8 cellular contexts compared by ENCODE assay signal in the genomic region with DNA sequence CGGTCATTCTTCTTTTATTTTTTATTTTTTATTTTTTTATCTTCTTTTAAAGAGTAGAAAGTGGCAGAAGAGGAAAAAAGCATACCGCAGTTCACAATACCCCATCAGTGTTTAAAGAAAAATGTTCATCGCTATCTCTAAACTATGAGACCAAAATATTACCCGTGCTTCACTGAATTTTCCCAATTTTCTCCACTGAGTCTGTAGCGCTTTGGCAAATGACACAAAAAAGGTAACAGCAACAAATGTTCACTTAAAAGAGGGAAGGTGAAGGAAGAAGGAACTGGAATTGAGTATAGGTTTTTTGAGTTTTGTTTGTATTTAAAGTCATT. TPM values are rescaled to one million over a fixed set of nuclear protein-coding genes. Genes with fewer than 3 reads are reported as not detected.
DNase-seq lines count a peak whose midpoint lies in the region; ATAC-seq and TF ChIP-seq lines count a peak whose summit lies in the region.

No MANE protein-coding gene starts in this region.

- 85 to 90% methylated on average over 2 to 3 of the region's 5 CpGs for WGBS in endodermal cell (ENCODE audit: insufficient coverage in 1 of 2, insufficient read length in 1 of 2), 2 experiments
- 26 to 30% (median 28%) methylated on average over 5 of the region's 5 CpGs for WGBS in ovary, 3 donors
- 36 to 38% methylated on average over 5 of the region's 5 CpGs for WGBS in lower leg skin, 2 donors

- peak overlapping the region; percentile 89 to 90 (median 90) for H3K4me3 Mint-ChIP-seq in CD4-positive, alpha-beta memory T cell
- H3K4me3 Mint-ChIP-seq in endodermal cell: peak overlapping the region; percentile 83

- no peaks in the 10 kb centered on the region for H3K9me3 Mint-ChIP-seq in CD4-positive, alpha-beta memory T cell
- H3K9me3 Mint-ChIP-seq in endodermal cell: peaks cover 2% of the 10 kb centered on the region

- 0 out of 2 replicates have a peak, but pooled peaks cover 4% of the 10 kb centered on the region for H3K79me2 ChIP-seq in OCI-LY1 (ENCODE audit: insufficient read depth, low read length)

- no peaks in the 10 kb centered on the region for H3F3A ChIP-seq in OCI-LY1 (ENCODE audit: insufficient read depth, low read length)

- H3K36me3 Mint-ChIP-seq in CD4-positive, alpha-beta memory T cell: no peaks in the 10 kb centered on the region
- H3K36me3 Mint-ChIP-seq in endodermal cell (ENCODE audit: low read depth): no peaks in the 10 kb centered on the region

- peaks cover 16% of the 10 kb centered on the region for H3K4me1 ChIP-seq in CD4-positive, alpha-beta memory T cell (ENCODE audit: insufficient read depth, low read length)
- peaks cover 14% of the 10 kb centered on the region for H3K4me1 ChIP-seq in OCI-LY1 (ENCODE audit: insufficient read depth, low read length, severe bottlenecking)
- H3K4me1 ChIP-seq in endodermal cell (ENCODE audit: control insufficient read depth, insufficient read depth, low read length): no peaks in the 10 kb centered on the region
- peaks cover 3% of the 10 kb centered on the region for H3K4me1 ChIP-seq in ovary (ENCODE audit: insufficient read depth)

- DNase-seq in CD4-positive, alpha-beta memory T cell: no peak
- DNase-seq in endodermal cell (no peak), ovary (no peak), midbrain (lab: John Stamatoyannopoulos, UW) (no peak), lower leg skin (ENCODE audit: low spot score in 2 of 2) (no peak)

- TF ChIP-seq CTCF in OCI-LY1 (IDR thresholded peaks at IDR 0.05; ENCODE audit: low read length) (no peak), endodermal cell (conservative IDR thresholded peaks at IDR 0.05) (no peak), ovary (IDR thresholded peaks at IDR 0.05) (no peak), lower leg skin (IDR thresholded peaks at IDR 0.05) (no peak)

- intact Hi-C loops in CD4-positive, alpha-beta memory T cell (cut with micrococcal nuclease): loop anchor here (1.0 to 5.0 kb wide), 2 partner anchors 65 to 149 kb away; a partner anchor contains a TSS
- intact Hi-C loops in ovary (cut with DNase I): no loop called here
- intact Hi-C loops in lower leg skin (cut with DNase I; ENCODE audit: low total_unique reads): no loop called here

- TF ChIP-seq EP300 in ovary (IDR thresholded peaks at IDR 0.05): no peak

- CTCF ChIA-PET in CD4-positive, alpha-beta memory T cell (lab: Charles Lee; ENCODE audit: partially characterized antibody): interaction anchor here (1.0 kb wide), 1 partner anchor 16 kb away, joined by 5 read pairs; a partner anchor contains a TSS

- no peaks in the 10 kb centered on the region for H3K36me3 ChIP-seq in CD4-positive, alpha-beta memory T cell (ENCODE audit: insufficient read depth, low read length)
- no peaks in the 10 kb centered on the region for H3K36me3 ChIP-seq in OCI-LY1 (ENCODE audit: insufficient read depth, low read length)
- H3K36me3 ChIP-seq in endodermal cell (ENCODE audit: control insufficient read depth, insufficient read depth, low read length): no peaks in the 10 kb centered on the region
- H3K36me3 ChIP-seq in ovary: no peaks in the 10 kb centered on the region

- H3K27ac Mint-ChIP-seq in CD4-positive, alpha-beta memory T cell: peak overlapping the region in 3 of 7 donors; percentile 27 to 84 (median 56)
- no peak overlapping the region for H3K27ac Mint-ChIP-seq in endodermal cell

- H3K27ac ChIP-seq in CD4-positive, alpha-beta memory T cell (ENCODE audit: low read depth, low read length): no peak overlapping the region
- no peak overlapping the region for H3K27ac ChIP-seq in OCI-LY1 (ENCODE audit: low read depth, low read length, poor library complexity, severe bottlenecking)
- H3K27ac ChIP-seq in endodermal cell (ENCODE audit: low read depth, low read length): no peak overlapping the region
- no peak overlapping the region for H3K27ac ChIP-seq in ovary

- peaks cover 7 to 16% (median 11%) of the 10 kb centered on the region in 4 donors for H3K4me1 Mint-ChIP-seq in CD4-positive, alpha-beta memory T cell
- peaks cover 11% of the 10 kb centered on the region for H3K4me1 Mint-ChIP-seq in endodermal cell

- H3K27me3 Mint-ChIP-seq in CD4-positive, alpha-beta memory T cell: peaks cover 2 to 3% of the 10 kb centered on the region in 2 donors
- H3K27me3 Mint-ChIP-seq in endodermal cell (ENCODE audit: insufficient read depth): peaks cover 8% of the 10 kb centered on the region

- peak overlapping the region; percentile 100 for H2AFZ ChIP-seq in OCI-LY1 (ENCODE audit: low read length)

- peak overlapping the region; percentile 66 for H3K4me2 ChIP-seq in OCI-LY1 (ENCODE audit: low read length)

- peak overlapping the region in 1 of 2 donors; percentile 89 for H3K4me3 ChIP-seq in CD4-positive, alpha-beta memory T cell (ENCODE audit: low read length in 2 of 2)
- H3K4me3 ChIP-seq in OCI-LY1 (ENCODE audit: low read depth, low read length, poor library complexity, severe bottlenecking): peak overlapping the region; percentile 93
- peak overlapping the region; percentile 88 for H3K4me3 ChIP-seq in endodermal cell (ENCODE audit: low read length)
- peak overlapping the region; percentile 58 for H3K4me3 ChIP-seq in ovary
- H3K4me3 ChIP-seq in lower leg skin (ENCODE audit: low read depth, poor library complexity, severe bottlenecking): no peak overlapping the region

- H3K9me2 ChIP-seq in OCI-LY1 (ENCODE audit: low read depth, low read length): no peaks in the 10 kb centered on the region

- H3K9ac ChIP-seq in OCI-LY1 (ENCODE audit: low read length) (no peak overlapping the region; the same call in 1 of the 2 replicates), endodermal cell (ENCODE audit: extremely low read depth, low read length, poor library complexity, severe bottlenecking) (no peak overlapping the region)

- H3K9me3 ChIP-seq in CD4-positive, alpha-beta memory T cell (ENCODE audit: control insufficient read depth in 1 of 2, low read length in 2 of 2): no peaks in the 10 kb centered on the region
- H3K9me3 ChIP-seq in OCI-LY1 (ENCODE audit: low read length) (peaks cover 5% of the 10 kb centered on the region; the same call in 1 of the 2 replicates), endodermal cell (ENCODE audit: control insufficient read depth, low read length) (no peaks in the 10 kb centered on the region), ovary (no peaks in the 10 kb centered on the region)

- H4K20me1 ChIP-seq in OCI-LY1 (ENCODE audit: insufficient read depth, low read length): no peaks in the 10 kb centered on the region

- no peak for ATAC-seq in HG02642 (IDR thresholded peaks at IDR 0.05; ENCODE audit: poor library complexity, unreplicated experiment)
- no peak for ATAC-seq in GM19035 (IDR thresholded peaks at IDR 0.05; ENCODE audit: unreplicated experiment)

- no peaks in the 10 kb centered on the region for H3K27me3 ChIP-seq in CD4-positive, alpha-beta memory T cell (ENCODE audit: insufficient read depth, low read length)
- H3K27me3 ChIP-seq in OCI-LY1 (ENCODE audit: insufficient read depth, low read length): no peaks in the 10 kb centered on the region
- no peaks in the 10 kb centered on the region for H3K27me3 ChIP-seq in endodermal cell (ENCODE audit: control insufficient read depth, insufficient read depth, low read length, poor library complexity, severe bottlenecking)
- H3K27me3 ChIP-seq in ovary: no peaks in the 10 kb centered on the region

- TF ChIP-seq POLR2A in ovary (IDR thresholded peaks at IDR 0.05) (no peak), lower leg skin (IDR thresholded peaks at IDR 0.05) (no peak)

- POLR2A ChIA-PET in CD4-positive, alpha-beta memory T cell (lab: Charles Lee; ENCODE audit: partially characterized antibody): interaction anchor here (1.9 kb wide), 1 partner anchor 15 kb away, joined by 15 read pairs; a partner anchor contains a TSS

RNA-seq across cellular contexts. Expression of a gene that starts 15.1 kb away (rescaled TPM):
- total RNA-seq in CD4-positive, alpha-beta memory T cell: 10 to 100 TPM; 73.2 to 84.4 TPM
- 10 to 100 TPM; 36.6 to 39.1 TPM for polyA plus RNA-seq in CD4-positive, alpha-beta memory T cell
- 10 to 100 TPM; 31.2 to 45.0 TPM for total RNA-seq in endodermal cell
- 51.2 TPM for polyA plus RNA-seq in endodermal cell (2013, experiment 1 of 2)
- polyA plus RNA-seq in endodermal cell (2013, experiment 2 of 2): 49.9 TPM
- 10 to 100 TPM; 21.5 to 47.6 (median 39.2) TPM for total RNA-seq in ovary
- polyA plus RNA-seq in ovary: 10 to 100 TPM; 29.2 to 48.3 TPM
- 100 to 1,000 TPM in 2 of 4 donors, 10 to 100 TPM in 2; 74.2 to 131 (median 98.7) TPM for total RNA-seq in lower leg skin
